Comparison of ENCODE assay signal across 16 cellular contexts in the genomic region with DNA sequence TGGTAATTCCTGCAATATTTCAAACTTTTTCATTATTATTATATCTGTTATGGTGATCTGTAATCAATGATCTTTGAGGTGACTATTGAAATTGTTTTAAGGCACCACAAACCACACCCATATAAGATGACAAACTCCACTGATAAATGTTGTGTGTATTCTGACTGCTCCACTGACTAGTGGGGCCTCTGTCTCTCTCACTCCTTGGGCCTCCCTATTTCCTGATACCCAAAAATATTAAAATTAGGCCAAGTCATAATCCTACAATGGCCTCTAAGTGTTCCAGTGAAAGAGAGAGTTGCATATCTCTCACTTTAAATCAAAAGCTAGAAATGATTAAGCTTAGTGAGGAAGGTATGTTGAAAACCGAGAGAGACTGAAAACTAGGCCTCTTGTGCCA. TPM values are rescaled to one million over a fixed set of nuclear protein-coding genes. Genes with fewer than 3 reads are reported as not detected.
A peak's percentile ranks its signal among the peaks of the same experiment; 100 is the strongest.
DNase-seq lines count a peak whose midpoint lies in the region; ATAC-seq lines count a peak whose summit lies in the region.
"Had no signal": no experiment of that assay in that cellular context is flagged by ENCODE, and none has a peak within 500 bp of the region (broad histone marks: within the 10 kb centered on the region; RNA-seq: fewer than 3 reads in every experiment).

No MANE protein-coding gene starts in this region.

- intact Hi-C loops in activated naive CD4-positive, alpha-beta T cell treated with anti-CD3 and anti-CD28 coated beads for 36 hours (cut with micrococcal nuclease), result loop anchor here (1.0 to 5.0 kb wide), 9 partner anchors 9 to 608 kb away; no protein-coding TSS in a partner anchor

- H3K4me3 Mint-ChIP-seq in activated naive CD4-positive, alpha-beta T cell treated with anti-CD3 and anti-CD28 coated beads for 36 hours, result peak overlapping the region; percentile 14
- no peak overlapping the region for H3K4me3 Mint-ChIP-seq in T-helper 17 cell
- peak overlapping the region; percentile 75 for H3K4me3 Mint-ChIP-seq in activated T-helper 17 cell treated with anti-CD3 and anti-CD28 coated beads, Interleukin-2, amount 50 U/mL, for 72 hours
- no peak overlapping the region for H3K4me3 Mint-ChIP-seq in stimulated activated naive B cell treated with anti-CD40 and anti-IgM and Interleukin-4, amounts not matched to agents 10 μg/mL and 1 μg/mL and 100 μg/mL, for 72 hours

- H3K27me3 Mint-ChIP-seq in activated naive CD4-positive, alpha-beta T cell treated with anti-CD3 and anti-CD28 coated beads for 36 hours (ENCODE audit: low read depth), result no peaks in the 10 kb centered on the region
- no peaks in the 10 kb centered on the region for H3K27me3 Mint-ChIP-seq in T-helper 17 cell
- no peaks in the 10 kb centered on the region for H3K27me3 Mint-ChIP-seq in activated T-helper 17 cell treated with anti-CD3 and anti-CD28 coated beads, Interleukin-2, amount 50 U/mL, for 72 hours
- H3K27me3 Mint-ChIP-seq in stimulated activated naive B cell treated with anti-CD40 and anti-IgM and Interleukin-4, amounts not matched to agents 10 μg/mL and 1 μg/mL and 100 μg/mL, for 72 hours, result no peaks in the 10 kb centered on the region

- peaks cover 89% of the 10 kb centered on the region for H3K4me1 Mint-ChIP-seq in activated naive CD4-positive, alpha-beta T cell treated with anti-CD3 and anti-CD28 coated beads for 36 hours (ENCODE audit: low read depth)
- peaks cover 69% of the 10 kb centered on the region for H3K4me1 Mint-ChIP-seq in T-helper 17 cell
- H3K4me1 Mint-ChIP-seq in activated T-helper 17 cell treated with anti-CD3 and anti-CD28 coated beads, Interleukin-2, amount 50 U/mL, for 72 hours, result peaks cover 74% of the 10 kb centered on the region
- H3K4me1 Mint-ChIP-seq in stimulated activated naive B cell treated with anti-CD40 and anti-IgM and Interleukin-4, amounts not matched to agents 10 μg/mL and 1 μg/mL and 100 μg/mL, for 72 hours, result peaks cover 21 to 52% of the 10 kb centered on the region in 2 donors

- peaks cover 9% of the 10 kb centered on the region for H3K9me3 Mint-ChIP-seq in activated naive CD4-positive, alpha-beta T cell treated with anti-CD3 and anti-CD28 coated beads for 36 hours
- peaks cover 5% of the 10 kb centered on the region for H3K9me3 Mint-ChIP-seq in activated T-helper 17 cell treated with anti-CD3 and anti-CD28 coated beads, Interleukin-2, amount 50 U/mL, for 72 hours
- peaks cover 12 to 21% of the 10 kb centered on the region in 2 donors for H3K9me3 Mint-ChIP-seq in stimulated activated naive B cell treated with anti-CD40 and anti-IgM and Interleukin-4, amounts not matched to agents 10 μg/mL and 1 μg/mL and 100 μg/mL, for 72 hours

- peak; percentile 23 for DNase-seq in activated naive CD4-positive, alpha-beta T cell treated with anti-CD3 and anti-CD28 coated beads for 36 hours
- DNase-seq in activated naive CD4-positive, alpha-beta T cell treated with anti-CD3 and anti-CD28 coated beads, Interleukin-2, amount 50 U/mL, for 16 hours, result no peak
- no peak for DNase-seq in T-helper 17 cell
- DNase-seq in stimulated activated naive CD8-positive, alpha-beta T cell treated with anti-CD3 and anti-CD28 coated beads, Interleukin-15, Interleukin-2, amounts not matched to agents 100 U/mL and 50 U/mL, for 24 hours, result no peak
- DNase-seq in globus pallidus (ENCODE audit: low spot score), result no peak
- DNase-seq in stimulated activated naive B cell treated with anti-CD40 and anti-IgM and Interleukin-4, amounts not matched to agents 10 μg/mL and 1 μg/mL and 100 μg/mL, for 72 hours, result no peak
- DNase-seq: Calu3, KG1, NCI-H1436, NCI-H2029, NCI-H2171 treated with DMSO at 0.1 percent for 48 hours, NCI-H748 treated with DMSO at 0.1 percent for 48 hours, OCI-M1, RPMI8226 had no signal

- H3K9me3 ChIP-seq in T-helper 17 cell (ENCODE audit: control insufficient read depth, low read length, poor library complexity, severe bottlenecking), result no peaks in the 10 kb centered on the region

- CTCF ChIA-PET in activated naive CD4-positive, alpha-beta T cell treated with anti-CD3 and anti-CD28 coated beads for 36 hours (lab: Charles Lee), result interaction anchor here (0.6 to 4.0 kb wide), 10 partner anchors 8 to 291 kb away, joined by 3 to 17 read pairs (median 6); no protein-coding TSS in a partner anchor

- peaks cover 32% of the 10 kb centered on the region for H3K36me3 Mint-ChIP-seq in activated naive CD4-positive, alpha-beta T cell treated with anti-CD3 and anti-CD28 coated beads for 36 hours (ENCODE audit: low read depth)
- peaks cover 17% of the 10 kb centered on the region for H3K36me3 Mint-ChIP-seq in T-helper 17 cell (ENCODE audit: low read depth)
- H3K36me3 Mint-ChIP-seq in activated T-helper 17 cell treated with anti-CD3 and anti-CD28 coated beads, Interleukin-2, amount 50 U/mL, for 72 hours (ENCODE audit: low read depth), result peaks cover 100% of the 10 kb centered on the region
- peaks cover 49 to 82% of the 10 kb centered on the region in 2 donors for H3K36me3 Mint-ChIP-seq in stimulated activated naive B cell treated with anti-CD40 and anti-IgM and Interleukin-4, amounts not matched to agents 10 μg/mL and 1 μg/mL and 100 μg/mL, for 72 hours

- no peak for ATAC-seq in T-helper 17 cell
- peak; percentile 91 for ATAC-seq in activated T-helper 17 cell treated with anti-CD3 and anti-CD28 coated beads, Interleukin-2, amount 50 U/mL, for 72 hours (replicated peaks)
- ATAC-seq in stimulated activated naive CD8-positive, alpha-beta T cell treated with anti-CD3 and anti-CD28 coated beads, Interleukin-15, Interleukin-2, amounts not matched to agents 100 U/mL and 50 U/mL, for 24 hours, result peak; percentile 79
- ATAC-seq in stimulated activated naive B cell treated with anti-CD40 and anti-IgM and Interleukin-4, amounts not matched to agents 10 μg/mL and 1 μg/mL and 100 μg/mL, for 72 hours (replicated peaks), result no peak
- ATAC-seq: HepG2 had no signal

- H3K27ac Mint-ChIP-seq in activated naive CD4-positive, alpha-beta T cell treated with anti-CD3 and anti-CD28 coated beads for 36 hours, result peak overlapping the region; percentile 79
- peak overlapping the region; percentile 2 for H3K27ac Mint-ChIP-seq in T-helper 17 cell
- H3K27ac Mint-ChIP-seq in activated T-helper 17 cell treated with anti-CD3 and anti-CD28 coated beads, Interleukin-2, amount 50 U/mL, for 72 hours, result peak overlapping the region; percentile 82
- no peak overlapping the region for H3K27ac Mint-ChIP-seq in stimulated activated naive B cell treated with anti-CD40 and anti-IgM and Interleukin-4, amounts not matched to agents 10 μg/mL and 1 μg/mL and 100 μg/mL, for 72 hours

RNA-seq across cellular contexts. Expression of a gene that starts 23.4 kb away (rescaled TPM):
- 10 to 100 TPM; 70.8 to 71.9 TPM for total RNA-seq in activated naive CD4-positive, alpha-beta T cell treated with anti-CD3 and anti-CD28 coated beads for 36 hours
- 100 to 1,000 TPM; 411 to 412 TPM for total RNA-seq in T-helper 17 cell
- total RNA-seq in activated T-helper 17 cell treated with anti-CD3 and anti-CD28 coated beads, Interleukin-2, amount 50 U/mL, for 72 hours, result 100 to 1,000 TPM; 112 to 130 TPM

Comparison
In these comparisons a context has a peak if more than half of its experiments do, and no peak if none do; other contexts are left out.
1. H3K4me3 Mint-ChIP-seq: peak in activated naive CD4-positive, alpha-beta T cell treated with anti-CD3 and anti-CD28 coated beads for 36 hours (single experiment) and activated T-helper 17 cell treated with anti-CD3 and anti-CD28 coated beads, Interleukin-2, amount 50 U/mL, for 72 hours (single experiment); none in T-helper 17 cell (single experiment) and stimulated activated naive B cell treated with anti-CD40 and anti-IgM and Interleukin-4, amounts not matched to agents 10 μg/mL and 1 μg/mL and 100 μg/mL, for 72 hours (0 of 2).
2. ATAC-seq: peak in activated T-helper 17 cell treated with anti-CD3 and anti-CD28 coated beads, Interleukin-2, amount 50 U/mL, for 72 hours (single experiment) and stimulated activated naive CD8-positive, alpha-beta T cell treated with anti-CD3 and anti-CD28 coated beads, Interleukin-15, Interleukin-2, amounts not matched to agents 100 U/mL and 50 U/mL, for 24 hours (single experiment); none in T-helper 17 cell (single experiment) and stimulated activated naive B cell treated with anti-CD40 and anti-IgM and Interleukin-4, amounts not matched to agents 10 μg/mL and 1 μg/mL and 100 μg/mL, for 72 hours (0 of 2).